ENCODE assay signal across 24 cellular contexts in the genomic region with DNA sequence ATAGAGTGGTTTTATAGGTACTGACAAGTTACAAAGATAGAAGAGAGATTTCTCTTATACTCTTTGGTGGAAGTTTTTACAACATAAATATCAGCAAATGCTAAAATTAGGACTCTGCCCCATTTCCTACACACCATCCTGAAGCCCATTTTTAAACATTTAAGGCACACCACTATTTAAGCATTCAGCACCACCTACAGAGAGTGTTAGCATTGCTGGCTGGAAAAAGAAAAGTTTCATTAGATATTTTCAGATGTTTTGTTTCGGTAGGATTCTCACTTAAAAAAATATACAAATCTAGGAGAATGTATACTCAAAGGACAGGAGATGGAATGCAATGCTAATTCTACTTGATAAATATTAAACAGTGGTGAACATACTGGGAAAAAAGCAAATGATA.
"Had no signal": no experiment of that assay in that cellular context is flagged by ENCODE, and none has a peak within 500 bp of the region (broad histone marks: within the 10 kb centered on the region; RNA-seq: fewer than 3 reads in every experiment).

No MANE protein-coding gene starts in this region.

- DNase-seq: naive thymus-derived CD4-positive, alpha-beta T cell; natural killer cell; occipital lobe; pancreas; retina; right lobe of liver; sigmoid colon; small intestine; stimulated activated CD4-positive, alpha-beta T cell treated with anti-CD3 and anti-CD28 coated beads, Interleukin-15, amount 100 ng/mL, for 24 hours; stimulated activated CD4-positive, alpha-beta T cell treated with anti-CD3 and anti-CD28 coated beads, Interleukin-2, amount 100 ng/mL, for 24 hours; stimulated activated CD4-positive, alpha-beta T cell treated with anti-CD3 and anti-CD28 coated beads, Interleukin-2, amount 100 ng/mL, for 48 hours; stimulated activated CD4-positive, alpha-beta T cell treated with anti-CD3 and anti-CD28 coated beads, Interleukin-4, amount 100 ng/mL, for 24 hours; stimulated activated naive B cell treated with anti-CD40 and anti-IgM and Interleukin-4, amounts not matched to agents 10 μg/mL and 1 μg/mL and 100 μg/mL, for 72 hours; stimulated activated naive CD4-positive, alpha-beta T cell treated with Interleukin-2 at 50 U/mL for 16 hours; stomach; thyroid gland; trophoblast cell; upper lobe of left lung had no signal

- H3K4me1 ChIP-seq: pancreas, prostate gland, right atrium auricular region, right lobe of liver, sigmoid colon, stomach, thyroid gland, upper lobe of left lung, vagina had no signal

- H3K27ac ChIP-seq: neural progenitor cell, pancreas, prostate gland, right atrium auricular region, right lobe of liver, sigmoid colon, stomach, thyroid gland, tibial nerve, upper lobe of left lung, vagina had no signal

- H3K9me3 ChIP-seq: pancreas, prostate gland, right atrium auricular region, right lobe of liver, sigmoid colon, stomach, thoracic aorta, thyroid gland, tibial nerve, upper lobe of left lung, vagina had no signal

- H3K27me3 ChIP-seq: neural progenitor cell, pancreas, right atrium auricular region, right lobe of liver, sigmoid colon, stomach, thyroid gland, tibial nerve, upper lobe of left lung, vagina had no signal

- H3K36me3 ChIP-seq: neural progenitor cell, pancreas, prostate gland, right atrium auricular region, right lobe of liver, sigmoid colon, stomach, thoracic aorta, thyroid gland, tibial nerve, upper lobe of left lung, vagina had no signal

- H3K4me3 ChIP-seq: neural progenitor cell, pancreas, prostate gland, right atrium auricular region, right lobe of liver, sigmoid colon, stomach, thoracic aorta, thyroid gland, tibial nerve, upper lobe of left lung, vagina had no signal
